1 cellular context compared by ENCODE assay signal in the genomic region with DNA sequence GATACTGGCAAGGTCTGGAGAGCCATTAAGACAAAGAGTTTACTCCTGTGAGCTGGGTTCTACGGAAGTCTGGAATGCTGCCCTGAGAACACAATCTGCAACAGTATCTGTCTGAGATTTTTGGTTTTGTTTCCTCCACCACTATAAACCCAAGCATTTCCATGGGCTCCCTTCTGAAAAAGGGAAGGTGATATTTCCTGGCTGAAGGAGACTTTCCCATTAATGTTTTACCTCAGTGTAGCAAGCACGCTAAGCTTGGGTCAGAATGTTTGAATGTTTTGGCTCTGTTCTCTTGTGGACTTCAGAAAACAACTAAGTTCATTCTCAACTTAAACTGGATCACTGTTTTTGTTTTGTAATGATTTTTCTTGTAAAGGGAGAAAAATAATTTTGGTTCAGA.
TF ChIP-seq lines count a peak whose summit lies in the region.

No MANE protein-coding gene starts in this region.

TF ChIP-seq in A549, 52 proteins besides CTCF, POLR2A, EP300 and RAD21 (continued from another document):
- no peak for TF ChIP-seq FOSB (CRISPR knock-in tag; IDR thresholded peaks at IDR 0.05)
- no peak for TF ChIP-seq EHF (CRISPR knock-in tag; IDR thresholded peaks at IDR 0.05)
- TF ChIP-seq CBX8 (IDR thresholded peaks at IDR 0.05): no peak
- no peak for TF ChIP-seq TP53 (CRISPR knock-in tag; IDR thresholded peaks at IDR 0.05)
- no peak for TF ChIP-seq RNF2 (IDR thresholded peaks at IDR 0.05; ENCODE audit: borderline replicate concordance, low read depth)
TF ChIP-seq in A549: peak in this region for 0.
